Comparison of ENCODE assay signal across 15 cellular contexts in genomic region chr13:110413311-110414040, GRCh38.
DNase-seq lines count a peak whose midpoint lies in the region; ATAC-seq and TF ChIP-seq lines count a peak whose summit lies in the region.
"Had no signal": no experiment of that assay in that cellular context is flagged by ENCODE, and none has a peak within 500 bp of the region (broad histone marks: within the 10 kb centered on the region; RNA-seq: fewer than 3 reads in every experiment).

No MANE protein-coding gene starts in this region.

- TF ChIP-seq CTCF in IMR-90 (conservative IDR thresholded peaks at IDR 0.05; ENCODE audit: low read depth, low read length) (no peak), coronary artery (IDR thresholded peaks at IDR 0.05) (no peak), mesothelial cell of epicardium (IDR thresholded peaks at IDR 0.05; ENCODE audit: unreplicated experiment) (no peak), stomach (IDR thresholded peaks at IDR 0.05) (no peak), dorsolateral prefrontal cortex (IDR thresholded peaks at IDR 0.05 in 54 of 56, conservative IDR thresholded peaks at IDR 0.05 in 2 of 56; ENCODE audit: low read depth in 1 of 56, partially characterized antibody in 56 of 56) (no peak)
- TF ChIP-seq CTCF in CD8-positive, alpha-beta T cell (IDR thresholded peaks at IDR 0.05): no peak

- peak overlapping the region; percentile 34; the same call in 1 of the 2 replicates for H3K18ac ChIP-seq in IMR-90 (ENCODE audit: low read depth, low read length)

- H3K4me3 ChIP-seq in IMR-90 (ENCODE audit: insufficient read depth, low read depth, low read length): no peak overlapping the region
- no peak overlapping the region for H3K4me3 ChIP-seq in coronary artery
- H3K4me3 ChIP-seq in stomach: no peak overlapping the region
- H3K4me3 ChIP-seq in dorsolateral prefrontal cortex: no peak overlapping the region
- no peak overlapping the region for H3K4me3 ChIP-seq in CD8-positive, alpha-beta T cell (ENCODE audit: low read depth, low read length)

- H3K27me3 ChIP-seq in IMR-90 (ENCODE audit: control insufficient read depth, insufficient read depth, low read length): no peaks in the 10 kb centered on the region
- H3K27me3 ChIP-seq in stomach: no peaks in the 10 kb centered on the region
- H3K27me3 ChIP-seq in dorsolateral prefrontal cortex: no peaks in the 10 kb centered on the region
- peaks cover 7% of the 10 kb centered on the region for H3K27me3 ChIP-seq in CD8-positive, alpha-beta T cell (ENCODE audit: insufficient read depth, low read length)

- no peak overlapping the region for H3K23ac ChIP-seq in IMR-90 (ENCODE audit: low read depth, low read length)

- TF ChIP-seq EP300 in stomach (IDR thresholded peaks at IDR 0.05): no peak

- H2BK20ac ChIP-seq in IMR-90 (ENCODE audit: low read depth, low read length): peak overlapping the region; percentile 60

- peak overlapping the region; percentile 65 for H3K14ac ChIP-seq in IMR-90 (replicated peaks; ENCODE audit: low read depth, low read length)

- no peak for TF ChIP-seq RAD21 in IMR-90 (IDR thresholded peaks at IDR 0.05; ENCODE audit: low read length)

- peaks cover 19% of the 10 kb centered on the region for H3K36me3 Mint-ChIP-seq in mesothelial cell of epicardium
- H3K36me3 Mint-ChIP-seq in CD8-positive, alpha-beta T cell: no peaks in the 10 kb centered on the region

- peak overlapping the region; percentile 41; the same call in 2 of the 3 replicates for H2BK15ac ChIP-seq in IMR-90 (ENCODE audit: low read depth, low read length)

- WGBS in IMR-90 (ENCODE audit: extremely low coverage in 2 of 2, insufficient read length in 1 of 2), 2 experiments: 97% methylated on average over 7 of the region's 17 CpGs; no CpG with 5 or more reads in 1 of the 2 experiments
- 75 to 88% (median 85%) methylated on average over 16 to 17 of the region's 17 CpGs for WGBS in stomach, 5 donors

- dilution Hi-C loops in IMR-90 (cut with HindIII; ENCODE audit: low sequenced_read_pairs, unreplicated experiment): no loop called here

- H2AFZ ChIP-seq in IMR-90 (replicated peaks; ENCODE audit: low read length, poor library complexity): no peak overlapping the region

- no peaks in the 10 kb centered on the region for H3K9me3 ChIP-seq in IMR-90 (ENCODE audit: control insufficient read depth, insufficient read depth, low read length)
- H3K9me3 ChIP-seq in stomach: no peaks in the 10 kb centered on the region
- H3K9me3 ChIP-seq in CD8-positive, alpha-beta T cell (ENCODE audit: low read length): no peaks in the 10 kb centered on the region

- DNase-seq in IMR-90: no peak
- peak; percentile 76 for DNase-seq in coronary artery (ENCODE audit: low spot score)
- DNase-seq in mesothelial cell of epicardium (ENCODE audit: low spot score in 2 of 2, unreplicated experiment in 2 of 2): no peak
- DNase-seq in stomach: no peak
- DNase-seq in dorsolateral prefrontal cortex: no peak
- DNase-seq in CD8-positive, alpha-beta T cell: no peak
- DNase-seq: activated CD8-positive, alpha-beta T cell treated with anti-CD3 and anti-CD28 coated beads for 36 hours; AML-193; NCI-H146; NCI-H510A treated with DMSO at 0.1 percent for 48 hours; OCI-M1; stimulated activated CD4-positive, alpha-beta T cell treated with anti-CD3 and anti-CD28 coated beads, Interleukin-15, amount 100 ng/mL, for 24 hours had no signal

- peaks cover 48% of the 10 kb centered on the region for H3K4me1 Mint-ChIP-seq in mesothelial cell of epicardium
- no peaks in the 10 kb centered on the region for H3K4me1 Mint-ChIP-seq in CD8-positive, alpha-beta T cell (ENCODE audit: low read depth)

- peak overlapping the region; percentile 19; the same call in 1 of the 2 replicates for H4K5ac ChIP-seq in IMR-90 (ENCODE audit: low read depth, low read length)

- no peak overlapping the region for H3K4me2 ChIP-seq in IMR-90 (ENCODE audit: low read depth, low read length)

- H3K79me1 ChIP-seq in IMR-90 (ENCODE audit: low read depth in 1 of 2, low read length in 2 of 2): peaks cover 62 to 92% of the 10 kb centered on the region in 2 experiments

- H2AK9ac ChIP-seq in IMR-90 (replicated peaks; ENCODE audit: low read depth, low read length, poor library complexity): peak overlapping the region; percentile 38

- H3K27ac ChIP-seq in IMR-90 (ENCODE audit: insufficient read depth, low read length) (peak overlapping the region; percentile 71), coronary artery (peak overlapping the region; percentile 97 to 98), stomach (peak overlapping the region in 4 of 5 donors; percentile 69 to 92 (median 81)), dorsolateral prefrontal cortex (peak overlapping the region in 18 of 59 donors; percentile 7 to 84 (median 55))
- no peak overlapping the region for H3K27ac ChIP-seq in CD8-positive, alpha-beta T cell (ENCODE audit: low read depth, low read length)
- H3K27ac ChIP-seq: VCaP had no signal

- in situ Hi-C loops in IMR-90 (cut with MboI; ENCODE audit: low sequenced_read_pairs): no loop called here

- peak overlapping the region; percentile 88 for H3K4ac ChIP-seq in IMR-90 (ENCODE audit: low read depth, low read length)

- peak overlapping the region; percentile 81 for H2AK5ac ChIP-seq in IMR-90 (ENCODE audit: low read depth, low read length)

- H4K8ac ChIP-seq in IMR-90 (ENCODE audit: low read depth in 2 of 2, low read length in 2 of 2): peak overlapping the region; percentile 88

- TF ChIP-seq POLR2A in IMR-90 (IDR thresholded peaks at IDR 0.05; ENCODE audit: low read depth, low read length) (no peak), stomach (IDR thresholded peaks at IDR 0.05) (no peak)

- peaks cover 34% of the 10 kb centered on the region for H3K4me1 ChIP-seq in IMR-90 (ENCODE audit: control insufficient read depth, insufficient read depth, low read length)
- peaks cover 6 to 73% (median 42%) of the 10 kb centered on the region in 4 donors for H3K4me1 ChIP-seq in stomach
- H3K4me1 ChIP-seq in CD8-positive, alpha-beta T cell (ENCODE audit: insufficient read depth, low read length): no peaks in the 10 kb centered on the region

- CTCF ChIA-PET in IMR-90 (lab: Yijun Ruan, JAX): no interaction called here
- CTCF ChIA-PET in CD8-positive, alpha-beta T cell (lab: Charles Lee): no interaction called here

- intact Hi-C loops in IMR-90 (cut with micrococcal nuclease) (loop anchor here (2.0 to 5.0 kb wide), 2 partner anchors 17 to 71 kb away; no protein-coding TSS in a partner anchor), stomach (cut with DNase I; ENCODE audit: low total_unique reads) (loop anchor here (5.0 kb wide), 1 partner anchor 191 kb away; no protein-coding TSS in a partner anchor), dorsolateral prefrontal cortex (cut with DNase I) (loop anchor here in 1 of 2 donors (5.0 kb wide), 1 partner anchor 191 kb away; no protein-coding TSS in a partner anchor)
- intact Hi-C loops in CD8-positive, alpha-beta T cell (cut with DNase I, micrococcal nuclease): no loop called here

- no peak for ATAC-seq in IMR-90 (ENCODE audit: low read depth)
- ATAC-seq in CD8-positive, alpha-beta T cell: no peak
- ATAC-seq in HG03439 (IDR thresholded peaks at IDR 0.05; ENCODE audit: unreplicated experiment): no peak
- no peak for ATAC-seq in HG03432 (IDR thresholded peaks at IDR 0.05; ENCODE audit: unreplicated experiment)
- ATAC-seq: activated CD8-positive, alpha-beta T cell treated with anti-CD3 and anti-CD28 coated beads for 36 hours had no signal

- H3K36me3 ChIP-seq in IMR-90 (ENCODE audit: control insufficient read depth, insufficient read depth, low read length) (peaks cover 30% of the 10 kb centered on the region), stomach (no peaks in the 10 kb centered on the region)
- H3K36me3 ChIP-seq in CD8-positive, alpha-beta T cell (ENCODE audit: insufficient read depth, low read length): no peaks in the 10 kb centered on the region

- 0 out of 2 replicates have a peak overlapping the region, but pooled peaks have one; percentile 23 for H3K9ac ChIP-seq in IMR-90 (ENCODE audit: low read depth, low read length)

- no peak overlapping the region for H3K4me3 Mint-ChIP-seq in mesothelial cell of epicardium
- H3K4me3 Mint-ChIP-seq in CD8-positive, alpha-beta T cell: no peak overlapping the region
- H3K4me3 Mint-ChIP-seq: activated CD8-positive, alpha-beta T cell treated with anti-CD3 and anti-CD28 coated beads for 36 hours had no signal

- peak overlapping the region; percentile 77 for H4K91ac ChIP-seq in IMR-90 (ENCODE audit: insufficient read depth, low read depth, low read length)

- no peaks in the 10 kb centered on the region for H3K9me3 Mint-ChIP-seq in mesothelial cell of epicardium
- H3K9me3 Mint-ChIP-seq in CD8-positive, alpha-beta T cell: no peaks in the 10 kb centered on the region
- H3K9me3 Mint-ChIP-seq: activated CD8-positive, alpha-beta T cell treated with anti-CD3 and anti-CD28 coated beads for 36 hours had no signal

- peak overlapping the region; percentile 92 for H2BK120ac ChIP-seq in IMR-90 (ENCODE audit: low read depth, low read length)

- no peak overlapping the region for H3K56ac ChIP-seq in IMR-90 (ENCODE audit: extremely low read depth, insufficient read depth, low read length)

- POLR2A ChIA-PET in IMR-90 (lab: Charles Lee; ENCODE audit: unreplicated experiment): no interaction called here
- POLR2A ChIA-PET in CD8-positive, alpha-beta T cell (lab: Charles Lee): no interaction called here

- H3K27me3 Mint-ChIP-seq in mesothelial cell of epicardium (ENCODE audit: low read depth): no peaks in the 10 kb centered on the region
- peaks cover 57% of the 10 kb centered on the region for H3K27me3 Mint-ChIP-seq in CD8-positive, alpha-beta T cell (ENCODE audit: low read depth)

- peaks cover 4% of the 10 kb centered on the region for H4K20me1 ChIP-seq in IMR-90 (ENCODE audit: insufficient read depth, low read length)

- H3K9me1 ChIP-seq in IMR-90 (ENCODE audit: insufficient read depth, low read length): peaks cover 44% of the 10 kb centered on the region

- BruUV-seq in IMR-90 (replicated peaks; lab: Mats Ljungman, UMichigan): no TSS peak

- peak overlapping the region; percentile 90 for H3K27ac Mint-ChIP-seq in mesothelial cell of epicardium
- no peak overlapping the region for H3K27ac Mint-ChIP-seq in CD8-positive, alpha-beta T cell
- H3K27ac Mint-ChIP-seq: activated CD8-positive, alpha-beta T cell treated with anti-CD3 and anti-CD28 coated beads for 36 hours had no signal

- H2BK5ac ChIP-seq in IMR-90 (ENCODE audit: low read depth, low read length, poor library complexity, severe bottlenecking): peak overlapping the region; percentile 78

TF ChIP-seq in IMR-90, 13 proteins besides CTCF, POLR2A, EP300 and RAD21 (continues in another document):
- TF ChIP-seq BHLHE40 (IDR thresholded peaks at IDR 0.05; ENCODE audit: low read depth, low read length): no peak
- TF ChIP-seq CHD1 (IDR thresholded peaks at IDR 0.05; ENCODE audit: low read depth, low read length): no peak
- TF ChIP-seq SMC3 (IDR thresholded peaks at IDR 0.05; ENCODE audit: low read depth, low read length): no peak
- no peak for TF ChIP-seq RFX5 (IDR thresholded peaks at IDR 0.05; ENCODE audit: low read depth, low read length)
- TF ChIP-seq NFE2L2 (IDR thresholded peaks at IDR 0.05; ENCODE audit: low read depth, low read length): no peak
- TF ChIP-seq MAFK (IDR thresholded peaks at IDR 0.05; ENCODE audit: low read depth, low read length): no peak
- TF ChIP-seq MAZ (IDR thresholded peaks at IDR 0.05; ENCODE audit: borderline replicate concordance, low read depth, low read length): no peak
- no peak for TF ChIP-seq FOS (IDR thresholded peaks at IDR 0.05; ENCODE audit: low read depth, low read length)

Comparison
In these comparisons a context has a peak if more than half of its experiments do, and no peak if none do; other contexts are left out.
1. intact Hi-C loops: an anchor here in IMR-90 (2.0 to 5.0 kb wide) and stomach (5.0 kb wide); none called in CD8-positive, alpha-beta T cell.